ENCODE assay signal across 10 cellular contexts in genomic region chr16:10045947-10046346, GRCh38.
"Had no signal": no experiment of that assay in that cellular context is flagged by ENCODE, and none has a peak within 500 bp of the region (broad histone marks: within the 10 kb centered on the region; RNA-seq: fewer than 3 reads in every experiment).

No MANE protein-coding gene starts in this region.

- H3K4me3 Mint-ChIP-seq: GM23338, H9 had no signal

- ATAC-seq: GM23338 had no signal

- FAIRE-seq: H1, H54, HTR-8/SVneo had no signal

- H3K4me2 ChIP-seq: GM23338, KMS-11 had no signal

- H3K9me3 Mint-ChIP-seq: H9 had no signal

- H3K4me3 ChIP-seq: GM23338 had no signal

- H2AFZ ChIP-seq: GM23338 had no signal

- DNase-seq: H9, HCEC 1CT, IMR-90, Karpas-422, KBM-7 had no signal

- H3K4me1 Mint-ChIP-seq: GM23338, H9 had no signal

- H3K27ac ChIP-seq: KMS-11 had no signal

- H3K9ac ChIP-seq: KMS-11 had no signal

- H3K27ac Mint-ChIP-seq: GM23338, H9 had no signal
